In genomic region chrX:120014354-120015129, GRCh38 we compare ENCODE assay signal across 11 cellular contexts.
DNase-seq lines count a peak whose midpoint lies in the region; ATAC-seq and TF ChIP-seq lines count a peak whose summit lies in the region.
"Had no signal": no experiment of that assay in that cellular context is flagged by ENCODE, and none has a peak within 500 bp of the region (broad histone marks: within the 10 kb centered on the region; RNA-seq: fewer than 3 reads in every experiment).

No MANE protein-coding gene starts in this region.

- no peak overlapping the region for H2AFZ ChIP-seq in SK-N-SH (ENCODE audit: low read depth)

- H3K9me2 ChIP-seq in SK-N-SH = no peaks in the 10 kb centered on the region

- H3K9me3 ChIP-seq in SK-N-SH (no peaks in the 10 kb centered on the region), iPS-18a (ENCODE audit: control insufficient read depth, low read depth, low read length) (peaks cover 11% of the 10 kb centered on the region), skeletal muscle tissue (ENCODE audit: control insufficient read depth in 3 of 3, low read length in 3 of 3) (no peaks in the 10 kb centered on the region)

- H3K27me3 Mint-ChIP-seq in activated B cell treated with CpG ODN at 0.5 μM for 24 hours = peaks cover 21% of the 10 kb centered on the region

- H4K20me1 ChIP-seq in SK-N-SH (ENCODE audit: insufficient read depth) = no peaks in the 10 kb centered on the region

- WGBS in SK-N-SH (ENCODE audit: low lambda C conversion rate) = 19% methylated on average over 23 of the region's 30 CpGs

- peak; percentile 27; the same call in 1 of the 3 replicates for ATAC-seq in SK-N-SH treated with all-trans-retinoic acid at 6 μM for 48 hours
- no peak for ATAC-seq in activated B cell treated with CpG ODN at 0.5 μM for 24 hours (ENCODE audit: low read depth)

- peaks cover 16% of the 10 kb centered on the region for H3K4me1 Mint-ChIP-seq in activated B cell treated with CpG ODN at 0.5 μM for 24 hours

- no peak overlapping the region for H3K9ac ChIP-seq in SK-N-SH
- no peak overlapping the region for H3K9ac ChIP-seq in iPS-18a (ENCODE audit: low read length)
- H3K9ac ChIP-seq in skeletal muscle tissue (ENCODE audit: low read depth in 1 of 3, low read length in 3 of 3) = no peak overlapping the region

- H3K4me3 ChIP-seq in SK-N-SH (ENCODE audit: low read depth in 2 of 2, low read length in 1 of 2) = no peak overlapping the region
- peak overlapping the region; percentile 56 for H3K4me3 ChIP-seq in iPS-18a (ENCODE audit: low read length)
- peak overlapping the region; percentile 35 to 52 (median 46) for H3K4me3 ChIP-seq in skeletal muscle tissue (ENCODE audit: low read length in 3 of 3)

- no peak overlapping the region for H3K27ac Mint-ChIP-seq in activated B cell treated with CpG ODN at 0.5 μM for 24 hours

- DNase-seq in SK-N-SH (no peak), activated B cell treated with CpG ODN at 0.5 μM for 24 hours (no peak), NCI-H1092 treated with DMSO at 0.1 percent for 48 hours (lab: John Stamatoyannopoulos, UW) (no peak), Kasumi-1 (lab: John Stamatoyannopoulos, UW) (no peak), inferior parietal cortex (ENCODE audit: extremely low spot score) (no peak)
- DNase-seq: 8988T, DND-41, NCI-H526 treated with DMSO at 0.1 percent for 48 hours had no signal

- H3K27me3 ChIP-seq in SK-N-SH (ENCODE audit: insufficient read depth) (peaks cover 65% of the 10 kb centered on the region), iPS-18a (ENCODE audit: control insufficient read depth, insufficient read depth, low read length) (peaks cover 71% of the 10 kb centered on the region), skeletal muscle tissue (ENCODE audit: control insufficient read depth in 3 of 3, insufficient read depth in 3 of 3, low read length in 3 of 3) (peaks cover 17 to 40% (median 25%) of the 10 kb centered on the region in 3 donors)

- no peaks in the 10 kb centered on the region for H3K79me2 ChIP-seq in SK-N-SH (ENCODE audit: insufficient read depth)

- no peaks in the 10 kb centered on the region for H3K36me3 Mint-ChIP-seq in activated B cell treated with CpG ODN at 0.5 μM for 24 hours (ENCODE audit: low read depth)

- H3K4me1 ChIP-seq in SK-N-SH (ENCODE audit: control insufficient read depth in 1 of 2, insufficient read depth in 2 of 2, low read depth in 1 of 2, low read length in 1 of 2) (no peaks in the 10 kb centered on the region), iPS-18a (ENCODE audit: control insufficient read depth, low read depth, low read length) (no peaks in the 10 kb centered on the region), skeletal muscle tissue (ENCODE audit: control insufficient read depth in 3 of 3, insufficient read depth in 3 of 3, low read length in 3 of 3) (peaks cover 4 to 13% (median 9%) of the 10 kb centered on the region in 3 donors)

- no peak overlapping the region for H3K4me2 ChIP-seq in SK-N-SH

- H3K9me3 Mint-ChIP-seq in activated B cell treated with CpG ODN at 0.5 μM for 24 hours = no peaks in the 10 kb centered on the region

- POLR2A ChIA-PET in SK-N-SH (lab: Yijun Ruan, JAX) (no interaction called here), activated B cell treated with CpG ODN at 0.5 μM for 24 hours (lab: Charles Lee) (no interaction called here)

- CTCF ChIA-PET in SK-N-SH (lab: Yijun Ruan, JAX) (no interaction called here), activated B cell treated with CpG ODN at 0.5 μM for 24 hours (lab: Charles Lee) (no interaction called here)

- TF ChIP-seq RAD21 in SK-N-SH (IDR thresholded peaks at IDR 0.05; ENCODE audit: low read length) = no peak

- intact Hi-C loops in activated B cell treated with CpG ODN at 0.5 μM for 24 hours (cut with micrococcal nuclease) = no loop called here

- no peak for TF ChIP-seq EP300 in SK-N-SH (IDR thresholded peaks at IDR 0.05; ENCODE audit: borderline replicate concordance in 1 of 2, low read depth in 1 of 2, low read length in 1 of 2)

- TF ChIP-seq CTCF in SK-N-SH (IDR thresholded peaks at IDR 0.05) (no peak), activated B cell treated with CpG ODN at 0.5 μM for 24 hours (IDR thresholded peaks at IDR 0.05) (no peak)

- H3K27ac ChIP-seq in SK-N-SH (ENCODE audit: low read depth in 2 of 2, low read length in 1 of 2) (no peak overlapping the region), iPS-18a (ENCODE audit: low read length) (no peak overlapping the region), skeletal muscle tissue (ENCODE audit: low read depth, low read length) (no peak overlapping the region)

- no peaks in the 10 kb centered on the region for H3F3A ChIP-seq in SK-N-SH (replicated peaks; ENCODE audit: insufficient read depth)

- H3K36me3 ChIP-seq in SK-N-SH (replicated peaks in 1 of 2; ENCODE audit: control insufficient read depth in 1 of 2, insufficient read depth in 2 of 2, low read length in 1 of 2) (no peaks in the 10 kb centered on the region), iPS-18a (ENCODE audit: control insufficient read depth, low read depth, low read length) (no peaks in the 10 kb centered on the region), skeletal muscle tissue (ENCODE audit: control insufficient read depth in 3 of 3, insufficient read depth in 3 of 3, low read length in 3 of 3) (no peaks in the 10 kb centered on the region)

- H3K4me3 Mint-ChIP-seq in activated B cell treated with CpG ODN at 0.5 μM for 24 hours = peak overlapping the region; percentile 71

TF ChIP-seq in SK-N-SH treated with all-trans-retinoic acid at 6 μM for 48 hours, 23 proteins besides CTCF, POLR2A, EP300 and RAD21 (continues in another document):
- TF ChIP-seq ZNF8 (CRISPR knock-in tag; IDR thresholded peaks at IDR 0.05) (no peak), OSR1 (CRISPR knock-in tag; IDR thresholded peaks at IDR 0.05) (no peak)
- TF ChIP-seq, protein P1, sequence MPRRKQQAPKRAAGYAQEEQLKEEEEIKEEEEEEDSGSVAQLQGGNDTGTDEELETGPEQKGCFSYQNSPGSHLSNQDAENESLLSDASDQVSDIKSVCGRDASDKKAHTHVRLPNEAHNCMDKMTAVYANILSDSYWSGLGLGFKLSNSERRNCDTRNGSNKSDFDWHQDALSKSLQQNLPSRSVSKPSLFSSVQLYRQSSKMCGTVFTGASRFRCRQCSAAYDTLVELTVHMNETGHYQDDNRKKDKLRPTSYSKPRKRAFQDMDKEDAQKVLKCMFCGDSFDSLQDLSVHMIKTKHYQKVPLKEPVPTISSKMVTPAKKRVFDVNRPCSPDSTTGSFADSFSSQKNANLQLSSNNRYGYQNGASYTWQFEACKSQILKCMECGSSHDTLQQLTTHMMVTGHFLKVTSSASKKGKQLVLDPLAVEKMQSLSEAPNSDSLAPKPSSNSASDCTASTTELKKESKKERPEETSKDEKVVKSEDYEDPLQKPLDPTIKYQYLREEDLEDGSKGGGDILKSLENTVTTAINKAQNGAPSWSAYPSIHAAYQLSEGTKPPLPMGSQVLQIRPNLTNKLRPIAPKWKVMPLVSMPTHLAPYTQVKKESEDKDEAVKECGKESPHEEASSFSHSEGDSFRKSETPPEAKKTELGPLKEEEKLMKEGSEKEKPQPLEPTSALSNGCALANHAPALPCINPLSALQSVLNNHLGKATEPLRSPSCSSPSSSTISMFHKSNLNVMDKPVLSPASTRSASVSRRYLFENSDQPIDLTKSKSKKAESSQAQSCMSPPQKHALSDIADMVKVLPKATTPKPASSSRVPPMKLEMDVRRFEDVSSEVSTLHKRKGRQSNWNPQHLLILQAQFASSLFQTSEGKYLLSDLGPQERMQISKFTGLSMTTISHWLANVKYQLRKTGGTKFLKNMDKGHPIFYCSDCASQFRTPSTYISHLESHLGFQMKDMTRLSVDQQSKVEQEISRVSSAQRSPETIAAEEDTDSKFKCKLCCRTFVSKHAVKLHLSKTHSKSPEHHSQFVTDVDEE (CRISPR knock-in tag; IDR thresholded peaks at IDR 0.05) = no peak

TF ChIP-seq in SK-N-SH, 30 proteins besides CTCF, POLR2A, EP300 and RAD21:
- TF ChIP-seq NFIC (IDR thresholded peaks at IDR 0.05; ENCODE audit: borderline replicate concordance) = no peak
- no peak for TF ChIP-seq ELF1 (IDR thresholded peaks at IDR 0.05)
- no peak for TF ChIP-seq SIN3A (IDR thresholded peaks at IDR 0.05; ENCODE audit: borderline replicate concordance, low read depth, low read length)
- TF ChIP-seq RFX5 (IDR thresholded peaks at IDR 0.05; ENCODE audit: low read length) = no peak
- no peak for TF ChIP-seq MXI1 (IDR thresholded peaks at IDR 0.05; ENCODE audit: low read depth, low read length)
- TF ChIP-seq RXRA (IDR thresholded peaks at IDR 0.05; ENCODE audit: borderline replicate concordance, low read depth) = no peak
- TF ChIP-seq FOXM1 (IDR thresholded peaks at IDR 0.05; ENCODE audit: low read depth) = no peak
- no peak for TF ChIP-seq TCF12 (IDR thresholded peaks at IDR 0.05)

Comparison
In these comparisons a context has a peak if more than half of its experiments do, and no peak if none do; other contexts are left out.
1. H3K4me3 ChIP-seq: peak in iPS-18a (single experiment) and skeletal muscle tissue (3 of 3); none in SK-N-SH (0 of 2).